In the genomic region with DNA sequence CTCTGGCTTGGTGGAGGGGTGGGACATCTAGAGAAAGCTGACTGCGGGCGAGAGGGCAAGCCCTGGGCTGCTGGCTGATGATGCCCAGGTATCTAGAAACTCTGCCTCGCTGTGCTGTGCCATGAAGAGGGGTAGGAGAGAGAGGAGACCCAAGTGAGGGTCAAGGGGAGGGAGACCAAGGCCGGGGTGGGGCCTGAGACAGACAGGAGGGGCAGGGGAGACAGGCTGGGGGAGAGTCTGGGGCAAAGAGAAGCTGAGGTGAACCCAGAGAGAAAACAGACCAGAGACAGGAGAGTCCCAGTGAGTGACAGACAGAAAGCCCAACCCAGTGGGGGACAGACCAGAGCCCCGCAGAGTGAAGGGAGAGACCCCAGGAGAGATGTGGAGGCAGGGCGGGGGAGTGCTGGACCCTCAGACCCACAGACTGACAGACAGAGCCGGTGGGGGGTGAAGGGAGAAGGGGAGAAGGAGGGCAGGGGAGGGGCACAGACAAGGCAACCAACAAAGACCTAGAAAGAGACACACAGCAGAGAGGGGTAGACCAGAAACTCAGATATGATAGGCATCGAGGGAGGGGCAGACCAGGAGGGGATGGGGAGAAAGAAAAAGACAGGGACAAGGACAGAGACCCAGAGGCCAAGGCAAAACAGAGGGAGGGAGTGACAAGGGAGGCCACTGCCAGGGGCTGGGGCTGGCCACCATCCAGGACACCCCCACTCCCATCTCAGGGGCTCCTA, we compare ENCODE assay signal across 14 cellular contexts. TPM values are rescaled to one million over a fixed set of nuclear protein-coding genes. Genes with fewer than 3 reads are reported as not detected.
A peak's percentile ranks its signal among the peaks of the same experiment; 100 is the strongest.
DNase-seq lines count a peak whose midpoint lies in the region; ATAC-seq and TF ChIP-seq lines count a peak whose summit lies in the region.
"Had no signal": no experiment of that assay in that cellular context is flagged by ENCODE, and none has a peak within 500 bp of the region (broad histone marks: within the 10 kb centered on the region; RNA-seq: fewer than 3 reads in every experiment).

No MANE protein-coding gene starts in this region.

- TF ChIP-seq CTCF in C4-2B (conservative IDR thresholded peaks at IDR 0.05) (no peak), sigmoid colon (IDR thresholded peaks at IDR 0.05) (no peak)

- intact Hi-C loops in sigmoid colon (cut with DNase I): loop anchor here (2.0 kb wide), 1 partner anchor 238 kb away; no protein-coding TSS in a partner anchor

- H3K4me3 ChIP-seq in SJCRH30 (peak overlapping the region; percentile 51), iPS-18a (ENCODE audit: low read length) (peak overlapping the region; percentile 66), sigmoid colon (peak overlapping the region; percentile 19 to 99 (median 98))

- H3K27ac ChIP-seq in C4-2B: peak overlapping the region; percentile 8
- peak overlapping the region; percentile 66 for H3K27ac ChIP-seq in SJCRH30
- peak overlapping the region; percentile 67 for H3K27ac ChIP-seq in iPS-18a (ENCODE audit: low read length)
- H3K27ac ChIP-seq in sigmoid colon: peak overlapping the region; percentile 100
- H3K27ac ChIP-seq: HL-60 had no signal

- ATAC-seq in HG03442 (IDR thresholded peaks at IDR 0.05; ENCODE audit: unreplicated experiment): no peak

- H3K9me3 ChIP-seq in SJCRH30 (replicated peaks) (no peaks in the 10 kb centered on the region), iPS-18a (ENCODE audit: control insufficient read depth, low read depth, low read length) (no peaks in the 10 kb centered on the region), sigmoid colon (no peaks in the 10 kb centered on the region)

- DNase-seq in SJCRH30 (no peak), sigmoid colon (no peak), NCI-H2227 (lab: John Stamatoyannopoulos, UW; ENCODE audit: unreplicated experiment) (no peak), SHP77 (lab: John Stamatoyannopoulos, UW) (no peak), NCI-H146 (lab: John Stamatoyannopoulos, UW) (no peak)
- DNase-seq: NCI-H1092, NCI-H774, T-helper 2 cell had no signal

- H3K36me3 ChIP-seq in SJCRH30: no peaks in the 10 kb centered on the region
- no peaks in the 10 kb centered on the region for H3K36me3 ChIP-seq in iPS-18a (ENCODE audit: control insufficient read depth, low read depth, low read length)
- no peaks in the 10 kb centered on the region for H3K36me3 ChIP-seq in sigmoid colon

- no peak for TF ChIP-seq EP300 in sigmoid colon (IDR thresholded peaks at IDR 0.05)

- no peak for TF ChIP-seq POLR2A in sigmoid colon (IDR thresholded peaks at IDR 0.05)

- 71 to 74% methylated on average over 8 of the region's 8 CpGs for WGBS in sigmoid colon, 2 donors

- peak overlapping the region; percentile 61 for H3K9ac ChIP-seq in iPS-18a (ENCODE audit: low read length)

- H3K4me1 ChIP-seq in SJCRH30 (peaks cover 53% of the 10 kb centered on the region), iPS-18a (ENCODE audit: control insufficient read depth, low read depth, low read length) (peaks cover 79% of the 10 kb centered on the region), sigmoid colon (peaks cover 0 to 99% (median 94%) of the 10 kb centered on the region in 4 donors)

- H3K27me3 ChIP-seq in SJCRH30: no peaks in the 10 kb centered on the region
- peaks cover 6% of the 10 kb centered on the region for H3K27me3 ChIP-seq in iPS-18a (ENCODE audit: control insufficient read depth, insufficient read depth, low read length)
- no peaks in the 10 kb centered on the region for H3K27me3 ChIP-seq in sigmoid colon

RNA-seq across cellular contexts. Expression of a gene that starts 5.9 kb away (rescaled TPM):
- total RNA-seq in SJCRH30 (2014; rRNA removed; shearing (Covaris generic)): 8.4 and 8.8 TPM in 2 replicates
- 10 to 100 TPM; 50.4 to 95.8 (median 74.8) TPM for total RNA-seq in sigmoid colon
- polyA plus RNA-seq in sigmoid colon: 10 to 100 TPM; 14.4 to 25.2 (median 14.6) TPM

RNA-seq across cellular contexts. Expression of a gene that starts 21.7 kb away (rescaled TPM):
- total RNA-seq in SJCRH30 (2014; rRNA removed; shearing (Covaris generic)): 0.15 TPM in 1 of 2 replicates, not detected in the other
- total RNA-seq in sigmoid colon: not detected
- polyA plus RNA-seq in sigmoid colon: not detected
- total RNA-seq: endothelial cell of umbilical vein had no signal
- polyA plus RNA-seq: endothelial cell of umbilical vein, keratinocyte had no signal

RNA-seq across cellular contexts. Expression of a gene that starts 22.8 kb away (rescaled TPM):
- total RNA-seq in SJCRH30 (2014; rRNA removed; shearing (Covaris generic)): 2,010 and 2,016 TPM in 2 replicates
- total RNA-seq in sigmoid colon: 1,000 to 10,000 TPM; 1,381 to 2,837 (median 2,184) TPM
- polyA plus RNA-seq in sigmoid colon: 1,000 to 10,000 TPM; 1,931 to 3,217 (median 2,051) TPM

RNA-seq across cellular contexts. Expression of a gene that starts 38.9 kb away (rescaled TPM):
- total RNA-seq in SJCRH30 (2014; rRNA removed; shearing (Covaris generic)): 10.5 and 10.9 TPM in 2 replicates
- total RNA-seq in sigmoid colon: 1 to 10 TPM; 3.3 to 3.9 (median 3.7) TPM
- polyA plus RNA-seq in sigmoid colon: 1 to 10 TPM; 2.4 to 5.2 (median 3.2) TPM

Comparison
In these comparisons a context has a peak if more than half of its experiments do, and no peak if none do; other contexts are left out.
1. H3K27ac ChIP-seq: peak in every context shown above with its lines; median percentile 100 in sigmoid colon; 67 in iPS-18a; 66 in SJCRH30; 8 in C4-2B.